ENCODE assay signal across 8 cellular contexts in the genomic region with DNA sequence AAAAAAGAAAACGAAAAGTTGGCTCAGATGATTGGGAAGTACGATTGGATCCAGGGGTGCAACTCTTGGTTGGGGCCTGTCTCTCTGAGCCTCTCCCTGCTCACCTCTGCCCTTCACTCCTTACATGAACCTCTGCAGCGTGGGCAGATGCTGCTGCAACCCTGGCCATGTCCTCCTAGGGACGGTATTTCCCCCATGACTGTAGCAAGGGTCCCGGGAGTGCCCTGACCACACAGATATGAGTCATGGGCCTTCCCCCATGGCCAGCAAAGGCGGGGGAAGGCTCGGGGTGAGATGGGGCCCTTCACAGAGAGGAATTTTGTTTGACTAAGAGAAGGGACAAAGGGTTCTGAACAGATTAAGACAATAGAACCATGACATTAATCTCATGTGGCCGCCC.
DNase-seq lines count a peak whose midpoint lies in the region; ATAC-seq and TF ChIP-seq lines count a peak whose summit lies in the region.

No MANE protein-coding gene starts in this region.

- H3K4me1 ChIP-seq in A673 (ENCODE audit: insufficient read depth, low read length, poor library complexity, severe bottlenecking): no peaks in the 10 kb centered on the region

- CTCF ChIA-PET in Calu3 (lab: Charles Lee): interaction anchor here (1.1 kb wide), 1 partner anchor 46 kb away, joined by 4 read pairs; no protein-coding TSS in a partner anchor
- CTCF ChIA-PET in A673 (lab: Charles Lee): no interaction called here

- peak overlapping the region; percentile 11 for H3K27ac Mint-ChIP-seq in Calu3 (ENCODE audit: unreplicated experiment)

- TF ChIP-seq CTCF in Calu3 (IDR thresholded peaks at IDR 0.05; ENCODE audit: unreplicated experiment) (no peak), A673 (conservative IDR thresholded peaks at IDR 0.05; ENCODE audit: low read depth, low read length) (no peak)

- no peaks in the 10 kb centered on the region for H3K27me3 ChIP-seq in A673 (replicated peaks; ENCODE audit: insufficient read depth, low read depth, low read length, poor library complexity)

- POLR2A ChIA-PET in A673 (lab: Charles Lee; ENCODE audit: low non-redundant PET): no interaction called here

- ATAC-seq in GM21390 (IDR thresholded peaks at IDR 0.05; ENCODE audit: unreplicated experiment) (peak; percentile 82), HG03571 (IDR thresholded peaks at IDR 0.05; ENCODE audit: unreplicated experiment) (peak; percentile 83)
- ATAC-seq in stimulated activated naive CD8-positive, alpha-beta T cell treated with anti-CD3 and anti-CD28 coated beads, Interleukin-15, Interleukin-2, amounts not matched to agents 100 U/mL and 50 U/mL, for 24 hours: peak; percentile 95

- H3K4me1 Mint-ChIP-seq in Calu3 (ENCODE audit: low read depth, unreplicated experiment): peaks cover 43% of the 10 kb centered on the region

- H3K9me3 ChIP-seq in A673 (ENCODE audit: low read depth, low read length, poor library complexity, severe bottlenecking): no peaks in the 10 kb centered on the region

- no peak overlapping the region for H3K4me3 ChIP-seq in A673 (ENCODE audit: low read depth, low read length, poor library complexity, severe bottlenecking)

- no peaks in the 10 kb centered on the region for H3K27me3 Mint-ChIP-seq in Calu3 (ENCODE audit: unreplicated experiment)

- intact Hi-C loops in Calu3 (cut with micrococcal nuclease; ENCODE audit: unreplicated experiment): no loop called here
- intact Hi-C loops in A673 (cut with micrococcal nuclease; ENCODE audit: unreplicated experiment): no loop called here

- peak; percentile 74 for DNase-seq in Calu3
- peak; percentile 31 for DNase-seq in activated T-cell treated with anti-CD3 and anti-CD28 coated beads for 4 hours
- peak; percentile 86 for DNase-seq in kidney tubule cell (ENCODE audit: low spot score)
- peak; percentile 85 for DNase-seq in stimulated activated naive CD8-positive, alpha-beta T cell treated with anti-CD3 and anti-CD28 coated beads, Interleukin-15, Interleukin-2, amounts not matched to agents 100 U/mL and 50 U/mL, for 24 hours
- DNase-seq in A673 (ENCODE audit: low spot score): no peak
- no peak for DNase-seq in midbrain (lab: John Stamatoyannopoulos, UW)

- H3K36me3 Mint-ChIP-seq in Calu3 (ENCODE audit: insufficient read depth, unreplicated experiment): peaks cover 10% of the 10 kb centered on the region

- H3K27ac ChIP-seq in A673 (ENCODE audit: low read depth, low read length, poor library complexity, severe bottlenecking): no peak overlapping the region

- H3K9me3 Mint-ChIP-seq in Calu3 (ENCODE audit: low read depth, unreplicated experiment): no peaks in the 10 kb centered on the region

- no peaks in the 10 kb centered on the region for H3K36me3 ChIP-seq in A673 (ENCODE audit: insufficient read depth, low read length, poor library complexity, severe bottlenecking)

- H3K4me3 Mint-ChIP-seq in Calu3 (ENCODE audit: low read depth, unreplicated experiment): peak overlapping the region; percentile 34

- BruUV-seq in Calu3 (replicated peaks; lab: Mats Ljungman, UMichigan) (no TSS peak), A673 (replicated peaks; lab: Mats Ljungman, UMichigan) (no TSS peak)

Comparison
In these comparisons a context has a peak if more than half of its experiments do, and no peak if none do; other contexts are left out.
1. DNase-seq: peak in Calu3 (single experiment), activated T-cell treated with anti-CD3 and anti-CD28 coated beads for 4 hours (single experiment), kidney tubule cell (single experiment) and stimulated activated naive CD8-positive, alpha-beta T cell treated with anti-CD3 and anti-CD28 coated beads, Interleukin-15, Interleukin-2, amounts not matched to agents 100 U/mL and 50 U/mL, for 24 hours (single experiment); none in A673 (single experiment) and midbrain (single experiment).
2. Peak in every context shown above with its lines, with median percentiles within 50 percentile points of each other: ATAC-seq.